Comparison of ENCODE assay signal across 8 cellular contexts in the genomic region with DNA sequence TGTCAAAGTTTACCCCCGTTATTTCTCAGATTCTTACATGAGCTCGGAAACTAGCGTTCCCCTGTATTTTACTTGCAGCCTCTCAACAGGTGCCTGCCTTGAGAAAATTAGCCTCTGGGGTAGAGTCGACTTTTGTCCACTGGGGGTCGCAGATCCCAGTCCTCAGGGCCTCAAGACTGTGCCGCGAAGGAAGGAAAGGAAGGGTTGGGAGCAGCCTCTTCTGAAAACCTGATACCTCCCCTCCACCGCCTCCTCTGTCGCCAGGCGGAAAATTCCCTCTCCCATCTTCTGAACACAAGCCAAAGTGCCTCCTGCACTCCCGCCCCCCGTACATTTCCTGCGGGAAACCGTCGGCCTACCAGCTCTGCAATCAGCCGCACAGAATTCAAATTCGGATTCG. TPM values are rescaled to one million over a fixed set of nuclear protein-coding genes. Genes with fewer than 3 reads are reported as not detected.
DNase-seq lines count a peak whose midpoint lies in the region; ATAC-seq lines count a peak whose summit lies in the region.

No MANE protein-coding gene starts in this region.

- H3K27ac ChIP-seq in esophagus (ENCODE audit: low read depth in 2 of 2, low read length in 1 of 2), result no peak overlapping the region
- no peak overlapping the region for H3K27ac ChIP-seq in mucosa of rectum (ENCODE audit: low read depth in 2 of 2, low read length in 2 of 2)

- H3K9me3 ChIP-seq in esophagus (ENCODE audit: control insufficient read depth in 2 of 2, insufficient read depth in 1 of 2, low read depth in 1 of 2, low read length in 1 of 2) (no peaks in the 10 kb centered on the region), mucosa of rectum (ENCODE audit: control insufficient read depth in 2 of 2, low read length in 2 of 2) (no peaks in the 10 kb centered on the region)

- DNase-seq in activated gamma-delta T cell treated with Interleukin-2 at 50 U/mL for 16 hours, result peak; percentile 26
- DNase-seq in activated gamma-delta T cell (lab: John Stamatoyannopoulos, UW), result no peak
- peak; percentile 64 for DNase-seq in NCI-H510A treated with DMSO at 0.1 percent for 48 hours (lab: John Stamatoyannopoulos, UW)
- DNase-seq in activated CD8-positive, alpha-beta memory T cell treated with anti-CD3 and anti-CD28 coated beads, Interleukin-2, amount 50 U/mL, for 48 hours, result peak; percentile 63

- H3K9ac ChIP-seq in mucosa of rectum (ENCODE audit: low read depth in 1 of 2, low read length in 2 of 2), result peak overlapping the region in 1 of 2 donors; percentile 47

- peak overlapping the region; percentile 93 for H3K4me3 Mint-ChIP-seq in stimulated activated naive CD8-positive, alpha-beta T cell treated with anti-CD3 and anti-CD28 coated beads, Interleukin-15, Interleukin-2, amounts not matched to agents 100 ng/mL and 50 ng/mL, for 24 hours

- no peaks in the 10 kb centered on the region for H3K36me3 ChIP-seq in esophagus (ENCODE audit: control insufficient read depth in 2 of 2, insufficient read depth in 2 of 2, low read length in 1 of 2)
- no peaks in the 10 kb centered on the region for H3K36me3 ChIP-seq in mucosa of rectum (ENCODE audit: control insufficient read depth in 2 of 2, insufficient read depth in 2 of 2, low read length in 2 of 2)

- H3K27me3 Mint-ChIP-seq in stimulated activated naive CD8-positive, alpha-beta T cell treated with anti-CD3 and anti-CD28 coated beads, Interleukin-15, Interleukin-2, amounts not matched to agents 100 ng/mL and 50 ng/mL, for 24 hours, result no peaks in the 10 kb centered on the region

- no peaks in the 10 kb centered on the region for H3K4me1 ChIP-seq in esophagus (ENCODE audit: control insufficient read depth in 2 of 2, insufficient read depth in 2 of 2, low read length in 1 of 2)
- H3K4me1 ChIP-seq in mucosa of rectum (ENCODE audit: control insufficient read depth in 2 of 2, insufficient read depth in 2 of 2, low read length in 2 of 2), result peaks cover 0 to 4% of the 10 kb centered on the region in 2 donors

- WGBS in esophagus, 2 donors, result 2 to 20% methylated on average over 17 to 18 of the region's 18 CpGs

- H3K27me3 ChIP-seq in esophagus (ENCODE audit: control insufficient read depth in 1 of 2, insufficient read depth in 2 of 2, low read length in 2 of 2), result peaks cover 0 to 7% of the 10 kb centered on the region in 2 donors
- H3K27me3 ChIP-seq in mucosa of rectum (ENCODE audit: control insufficient read depth in 2 of 2, insufficient read depth in 2 of 2, low read length in 2 of 2), result peaks cover 0 to 2% of the 10 kb centered on the region in 2 donors

- H3K27ac Mint-ChIP-seq in stimulated activated naive CD8-positive, alpha-beta T cell treated with anti-CD3 and anti-CD28 coated beads, Interleukin-15, Interleukin-2, amounts not matched to agents 100 ng/mL and 50 ng/mL, for 24 hours, result peak overlapping the region; percentile 82

- peaks cover 20% of the 10 kb centered on the region for H3K4me1 Mint-ChIP-seq in stimulated activated naive CD8-positive, alpha-beta T cell treated with anti-CD3 and anti-CD28 coated beads, Interleukin-15, Interleukin-2, amounts not matched to agents 100 ng/mL and 50 ng/mL, for 24 hours (ENCODE audit: low read depth)

- peak; percentile 31 for ATAC-seq in HG03432 (IDR thresholded peaks at IDR 0.05; ENCODE audit: unreplicated experiment)

- H3K36me3 Mint-ChIP-seq in stimulated activated naive CD8-positive, alpha-beta T cell treated with anti-CD3 and anti-CD28 coated beads, Interleukin-15, Interleukin-2, amounts not matched to agents 100 ng/mL and 50 ng/mL, for 24 hours (ENCODE audit: low read depth), result peaks cover 3% of the 10 kb centered on the region

- H3K9me3 Mint-ChIP-seq in stimulated activated naive CD8-positive, alpha-beta T cell treated with anti-CD3 and anti-CD28 coated beads, Interleukin-15, Interleukin-2, amounts not matched to agents 100 ng/mL and 50 ng/mL, for 24 hours, result no peaks in the 10 kb centered on the region

- H3K4me3 ChIP-seq in esophagus (ENCODE audit: low read depth in 1 of 2, low read length in 2 of 2) (peak overlapping the region; percentile 40 to 58), mucosa of rectum (ENCODE audit: low read length in 2 of 2) (peak overlapping the region; percentile 61 to 73)

RNA-seq across cellular contexts. Expression of a gene that starts 44.4 kb away (rescaled TPM):
- polyA plus RNA-seq in esophagus, result 1 to 10 TPM; 1.1 to 2.1 TPM
